ENCODE assay signal across 1 cellular context in genomic region chr9:2014148-2014547, GRCh38.
TF ChIP-seq lines count a peak whose summit lies in the region.

No MANE protein-coding gene starts in this region.

TF ChIP-seq in HCT116, 20 proteins besides CTCF, POLR2A, EP300 and RAD21 (continued from another document):
- TF ChIP-seq, protein P1, sequence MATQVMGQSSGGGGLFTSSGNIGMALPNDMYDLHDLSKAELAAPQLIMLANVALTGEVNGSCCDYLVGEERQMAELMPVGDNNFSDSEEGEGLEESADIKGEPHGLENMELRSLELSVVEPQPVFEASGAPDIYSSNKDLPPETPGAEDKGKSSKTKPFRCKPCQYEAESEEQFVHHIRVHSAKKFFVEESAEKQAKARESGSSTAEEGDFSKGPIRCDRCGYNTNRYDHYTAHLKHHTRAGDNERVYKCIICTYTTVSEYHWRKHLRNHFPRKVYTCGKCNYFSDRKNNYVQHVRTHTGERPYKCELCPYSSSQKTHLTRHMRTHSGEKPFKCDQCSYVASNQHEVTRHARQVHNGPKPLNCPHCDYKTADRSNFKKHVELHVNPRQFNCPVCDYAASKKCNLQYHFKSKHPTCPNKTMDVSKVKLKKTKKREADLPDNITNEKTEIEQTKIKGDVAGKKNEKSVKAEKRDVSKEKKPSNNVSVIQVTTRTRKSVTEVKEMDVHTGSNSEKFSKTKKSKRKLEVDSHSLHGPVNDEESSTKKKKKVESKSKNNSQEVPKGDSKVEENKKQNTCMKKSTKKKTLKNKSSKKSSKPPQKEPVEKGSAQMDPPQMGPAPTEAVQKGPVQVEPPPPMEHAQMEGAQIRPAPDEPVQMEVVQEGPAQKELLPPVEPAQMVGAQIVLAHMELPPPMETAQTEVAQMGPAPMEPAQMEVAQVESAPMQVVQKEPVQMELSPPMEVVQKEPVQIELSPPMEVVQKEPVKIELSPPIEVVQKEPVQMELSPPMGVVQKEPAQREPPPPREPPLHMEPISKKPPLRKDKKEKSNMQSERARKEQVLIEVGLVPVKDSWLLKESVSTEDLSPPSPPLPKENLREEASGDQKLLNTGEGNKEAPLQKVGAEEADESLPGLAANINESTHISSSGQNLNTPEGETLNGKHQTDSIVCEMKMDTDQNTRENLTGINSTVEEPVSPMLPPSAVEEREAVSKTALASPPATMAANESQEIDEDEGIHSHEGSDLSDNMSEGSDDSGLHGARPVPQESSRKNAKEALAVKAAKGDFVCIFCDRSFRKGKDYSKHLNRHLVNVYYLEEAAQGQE (IDR thresholded peaks at IDR 0.05; ENCODE audit: low read depth) = no peak
- TF ChIP-seq ZFX (IDR thresholded peaks at IDR 0.05) = no peak
- TF ChIP-seq CEBPB (IDR thresholded peaks at IDR 0.05; ENCODE audit: low read depth) = no peak
- no peak for TF ChIP-seq EZH2phosphoT487 (IDR thresholded peaks at IDR 0.05; ENCODE audit: borderline replicate concordance)
- TF ChIP-seq ATF3 (IDR thresholded peaks at IDR 0.05) = no peak
- TF ChIP-seq SIN3A (IDR thresholded peaks at IDR 0.05; ENCODE audit: low read depth) = no peak
- TF ChIP-seq JUND (IDR thresholded peaks at IDR 0.05) = no peak
- TF ChIP-seq EGR1 (IDR thresholded peaks at IDR 0.05; ENCODE audit: low read depth) = no peak
- TF ChIP-seq TCF7L2 (IDR thresholded peaks at IDR 0.05; ENCODE audit: borderline replicate concordance, extremely low read depth, insufficient read depth, insufficient read length) = no peak
TF ChIP-seq in HCT116: peak in this region for 0.
